Comparison of ENCODE assay signal across 1 cellular context in genomic region chr12:67804168-67804567, GRCh38.
TF ChIP-seq lines count a peak whose summit lies in the region.

No MANE protein-coding gene starts in this region.

TF ChIP-seq in GM23338, 12 proteins besides CTCF, POLR2A, EP300 and RAD21 (continued from another document):
- TF ChIP-seq ZNF462 (CRISPR knock-in tag; IDR thresholded peaks at IDR 0.05): no peak
- no peak for TF ChIP-seq NANOG (IDR thresholded peaks at IDR 0.05; ENCODE audit: borderline replicate concordance)
- no peak for TF ChIP-seq STAT1 (IDR thresholded peaks at IDR 0.05; ENCODE audit: unreplicated experiment)
- TF ChIP-seq EZH2 (IDR thresholded peaks at IDR 0.05; ENCODE audit: low read depth, unreplicated experiment): no peak
- TF ChIP-seq, protein P1, sequence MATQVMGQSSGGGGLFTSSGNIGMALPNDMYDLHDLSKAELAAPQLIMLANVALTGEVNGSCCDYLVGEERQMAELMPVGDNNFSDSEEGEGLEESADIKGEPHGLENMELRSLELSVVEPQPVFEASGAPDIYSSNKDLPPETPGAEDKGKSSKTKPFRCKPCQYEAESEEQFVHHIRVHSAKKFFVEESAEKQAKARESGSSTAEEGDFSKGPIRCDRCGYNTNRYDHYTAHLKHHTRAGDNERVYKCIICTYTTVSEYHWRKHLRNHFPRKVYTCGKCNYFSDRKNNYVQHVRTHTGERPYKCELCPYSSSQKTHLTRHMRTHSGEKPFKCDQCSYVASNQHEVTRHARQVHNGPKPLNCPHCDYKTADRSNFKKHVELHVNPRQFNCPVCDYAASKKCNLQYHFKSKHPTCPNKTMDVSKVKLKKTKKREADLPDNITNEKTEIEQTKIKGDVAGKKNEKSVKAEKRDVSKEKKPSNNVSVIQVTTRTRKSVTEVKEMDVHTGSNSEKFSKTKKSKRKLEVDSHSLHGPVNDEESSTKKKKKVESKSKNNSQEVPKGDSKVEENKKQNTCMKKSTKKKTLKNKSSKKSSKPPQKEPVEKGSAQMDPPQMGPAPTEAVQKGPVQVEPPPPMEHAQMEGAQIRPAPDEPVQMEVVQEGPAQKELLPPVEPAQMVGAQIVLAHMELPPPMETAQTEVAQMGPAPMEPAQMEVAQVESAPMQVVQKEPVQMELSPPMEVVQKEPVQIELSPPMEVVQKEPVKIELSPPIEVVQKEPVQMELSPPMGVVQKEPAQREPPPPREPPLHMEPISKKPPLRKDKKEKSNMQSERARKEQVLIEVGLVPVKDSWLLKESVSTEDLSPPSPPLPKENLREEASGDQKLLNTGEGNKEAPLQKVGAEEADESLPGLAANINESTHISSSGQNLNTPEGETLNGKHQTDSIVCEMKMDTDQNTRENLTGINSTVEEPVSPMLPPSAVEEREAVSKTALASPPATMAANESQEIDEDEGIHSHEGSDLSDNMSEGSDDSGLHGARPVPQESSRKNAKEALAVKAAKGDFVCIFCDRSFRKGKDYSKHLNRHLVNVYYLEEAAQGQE (IDR thresholded peaks at IDR 0.05; ENCODE audit: unreplicated experiment): no peak
- TF ChIP-seq ZNF331 (CRISPR knock-in tag; IDR thresholded peaks at IDR 0.05; ENCODE audit: low read depth): no peak
- no peak for TF ChIP-seq ZNF114 (CRISPR knock-in tag; IDR thresholded peaks at IDR 0.05)
- TF ChIP-seq POLR2AphosphoS5 (IDR thresholded peaks at IDR 0.05; ENCODE audit: low read depth): no peak
